ENCODE assay signal across 1 cellular context in genomic region chr3:102451556-102451955, GRCh38.
TF ChIP-seq lines count a peak whose summit lies in the region.

No MANE protein-coding gene starts in this region.

TF ChIP-seq in HEK293T, 16 proteins besides CTCF, POLR2A, EP300 and RAD21 (continued from another document):
- no peak for TF ChIP-seq PKNOX1 (IDR thresholded peaks at IDR 0.05)
- no peak for TF ChIP-seq NFRKB (IDR thresholded peaks at IDR 0.05)
- no peak for TF ChIP-seq ZNF384 (IDR thresholded peaks at IDR 0.05)
